ENCODE assay signal across 25 cellular contexts in genomic region chr12:30811966-30812365, GRCh38.
"Had no signal": no experiment of that assay in that cellular context is flagged by ENCODE, and none has a peak within 500 bp of the region (broad histone marks: within the 10 kb centered on the region; RNA-seq: fewer than 3 reads in every experiment).

No MANE protein-coding gene starts in this region.

- H3K4me1 Mint-ChIP-seq: activated CD4-positive, alpha-beta T cell treated with anti-CD3 and anti-CD28 coated beads, Interleukin-2, amount 10 ng/mL, durations not matched to agents 7 days and 5 days; activated CD8-positive, alpha-beta memory T cell treated with anti-CD3 and anti-CD28 coated beads, Interleukin-2, amount 10 ng/mL, durations not matched to agents 7 days and 5 days; activated naive CD8-positive, alpha-beta T cell treated with anti-CD3 and anti-CD28 coated beads, Interleukin-2, amount 50 U/mL, for 24 hours; naive B cell had no signal

- H3K9me3 Mint-ChIP-seq: activated CD4-positive, alpha-beta T cell treated with anti-CD3 and anti-CD28 coated beads, Interleukin-2, amount 10 ng/mL, durations not matched to agents 7 days and 5 days; activated CD8-positive, alpha-beta T cell treated with anti-CD3 and anti-CD28 coated beads for 36 hours; activated naive CD8-positive, alpha-beta T cell treated with anti-CD3 and anti-CD28 coated beads, Interleukin-2, amount 50 U/mL, for 24 hours; dendritic cell treated with granulocyte-macrophage colony-stimulating factor and Interleukin-4, amounts not matched to agents 40 ng/mL and 50 ng/mL, for 4 days had no signal

- H3K9me3 ChIP-seq: body of pancreas, sigmoid colon, upper lobe of left lung had no signal

- H3K27me3 ChIP-seq: body of pancreas, cardiac muscle cell, spleen, upper lobe of left lung had no signal

- ATAC-seq: activated CD8-positive, alpha-beta memory T cell treated with anti-CD3 and anti-CD28 coated beads, Interleukin-2, amount 10 ng/mL, durations not matched to agents 7 days and 5 days; activated CD8-positive, alpha-beta T cell treated with anti-CD3 and anti-CD28 coated beads for 36 hours; activated naive CD8-positive, alpha-beta T cell treated with anti-CD3 and anti-CD28 coated beads, Interleukin-2, amount 50 U/mL, for 24 hours; body of pancreas; esophagus mucosa had no signal

- H3K36me3 ChIP-seq: cardiac muscle cell, sigmoid colon, spleen, upper lobe of left lung, WERI-Rb-1 had no signal

- H3K4me3 Mint-ChIP-seq: activated CD4-positive, alpha-beta T cell treated with anti-CD3 and anti-CD28 coated beads, Interleukin-2, amount 10 ng/mL, durations not matched to agents 7 days and 5 days; activated CD8-positive, alpha-beta memory T cell treated with anti-CD3 and anti-CD28 coated beads, Interleukin-2, amount 10 ng/mL, durations not matched to agents 7 days and 5 days; activated CD8-positive, alpha-beta T cell treated with anti-CD3 and anti-CD28 coated beads for 36 hours; activated naive CD8-positive, alpha-beta T cell treated with anti-CD3 and anti-CD28 coated beads, Interleukin-2, amount 50 U/mL, for 24 hours; dendritic cell treated with granulocyte-macrophage colony-stimulating factor and Interleukin-4, amounts not matched to agents 40 ng/mL and 50 ng/mL, for 4 days; naive B cell had no signal

- H3K27me3 Mint-ChIP-seq: progenitor cell of endocrine pancreas had no signal

- FAIRE-seq: frontal cortex had no signal

- H3K27ac Mint-ChIP-seq: activated CD4-positive, alpha-beta T cell treated with anti-CD3 and anti-CD28 coated beads, Interleukin-2, amount 10 ng/mL, durations not matched to agents 7 days and 5 days; activated CD8-positive, alpha-beta memory T cell treated with anti-CD3 and anti-CD28 coated beads, Interleukin-2, amount 10 ng/mL, durations not matched to agents 7 days and 5 days; activated CD8-positive, alpha-beta T cell treated with anti-CD3 and anti-CD28 coated beads for 36 hours; activated naive CD8-positive, alpha-beta T cell treated with anti-CD3 and anti-CD28 coated beads, Interleukin-2, amount 50 U/mL, for 24 hours; dendritic cell treated with granulocyte-macrophage colony-stimulating factor and Interleukin-4, amounts not matched to agents 40 ng/mL and 50 ng/mL, for 4 days; progenitor cell of endocrine pancreas had no signal

- DNase-seq: activated CD4-positive, alpha-beta T cell treated with anti-CD3 and anti-CD28 coated beads, Interleukin-2, amount 10 ng/mL, durations not matched to agents 7 days and 5 days; activated CD4-positive, CD25-positive, alpha-beta regulatory T cell treated with anti-CD3 and anti-CD28 coated beads, Interleukin-2, amount 50 U/mL, for 72 hours; activated CD8-positive, alpha-beta memory T cell treated with anti-CD3 and anti-CD28 coated beads, Interleukin-2, amount 10 ng/mL, durations not matched to agents 7 days and 5 days; activated CD8-positive, alpha-beta T cell treated with anti-CD3 and anti-CD28 coated beads for 36 hours; activated gamma-delta T cell; activated naive CD4-positive, alpha-beta T cell treated with anti-CD3 and anti-CD28 coated beads, Interleukin-2, amount 50 U/mL, for 16 hours; activated naive CD8-positive, alpha-beta T cell treated with anti-CD3 and anti-CD28 coated beads, Interleukin-2, amount 50 U/mL, for 24 hours; activated T-cell treated with anti-CD3 and anti-CD28 coated beads for 4 hours; anterior cingulate cortex; body of pancreas; effector CD8-positive, alpha-beta T cell; hippocampal formation; naive B cell; retina; sigmoid colon; spleen; stimulated activated CD4-positive, alpha-beta T cell treated with anti-CD3 and anti-CD28 coated beads, Interleukin-4, amount 100 ng/mL, for 1 hour; stimulated activated naive CD4-positive, alpha-beta T cell treated with Interleukin-2 at 50 U/mL for 16 hours; upper lobe of left lung; WERI-Rb-1 had no signal

- H3K27ac ChIP-seq: body of pancreas, cardiac muscle cell, sigmoid colon, spleen, upper lobe of left lung, WERI-Rb-1 had no signal

- H3K4me3 ChIP-seq: body of pancreas, cardiac muscle cell, sigmoid colon, spleen, upper lobe of left lung had no signal
